ENCODE assay signal across 8 cellular contexts in the genomic region with DNA sequence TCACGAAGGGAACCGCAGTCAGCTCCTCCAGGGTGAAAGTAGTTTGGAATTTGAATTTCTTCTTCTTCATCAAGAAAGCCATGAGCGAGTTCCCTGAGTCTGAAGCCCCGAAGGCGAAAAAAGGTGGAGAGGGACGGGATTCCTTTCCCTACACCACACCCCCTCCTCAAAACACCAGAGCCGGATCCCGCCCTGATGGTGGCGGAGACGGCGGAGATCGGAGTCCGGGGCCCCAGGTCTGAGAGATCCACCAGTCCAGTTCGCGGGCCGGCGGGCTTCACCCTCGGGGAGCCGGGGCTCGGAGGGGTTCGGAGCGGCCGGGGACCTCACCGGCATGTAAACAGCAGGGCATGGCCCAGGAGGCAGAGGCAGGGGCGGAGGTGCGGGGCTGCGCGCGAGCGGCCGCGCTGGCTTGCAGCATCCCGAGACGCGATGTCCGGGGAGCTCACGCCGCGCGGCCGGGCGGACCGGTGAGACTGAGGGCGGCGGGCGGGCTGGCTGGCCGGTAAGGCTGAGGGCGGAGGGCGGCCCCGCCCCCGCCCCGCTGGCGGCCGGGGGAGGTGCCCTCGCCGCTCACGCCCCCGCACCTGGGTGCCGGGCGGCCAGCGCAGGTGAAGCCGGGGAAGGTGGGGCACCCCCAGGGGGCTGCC. TPM values are rescaled to one million over a fixed set of nuclear protein-coding genes. Genes with fewer than 3 reads are reported as not detected.
A peak's percentile ranks its signal among the peaks of the same experiment; 100 is the strongest.
DNase-seq lines count a peak whose midpoint lies in the region; FAIRE-seq and TF ChIP-seq lines count a peak whose summit lies in the region.

No MANE protein-coding gene starts in this region.

- peak overlapping the region; percentile 87 for H3K27ac Mint-ChIP-seq in activated naive CD4-positive, alpha-beta T cell treated with anti-CD3 and anti-CD28 coated beads for 36 hours

- intact Hi-C loops in activated naive CD4-positive, alpha-beta T cell treated with anti-CD3 and anti-CD28 coated beads for 36 hours (cut with micrococcal nuclease): loop anchor here (5.0 kb wide), 1 partner anchor 208 kb away; no protein-coding TSS in a partner anchor
- intact Hi-C loops in left ventricle myocardium inferior (cut with micrococcal nuclease): no loop called here

- no peaks in the 10 kb centered on the region for H3K9me3 Mint-ChIP-seq in activated naive CD4-positive, alpha-beta T cell treated with anti-CD3 and anti-CD28 coated beads for 36 hours

- CTCF ChIA-PET in activated naive CD4-positive, alpha-beta T cell treated with anti-CD3 and anti-CD28 coated beads for 36 hours (lab: Charles Lee): interaction anchor here (0.6 to 15.2 kb wide), 6 partner anchors 15 to 86 kb away, joined by 3 to 142 read pairs (median 46); no protein-coding TSS in a partner anchor

- TF ChIP-seq CTCF in HFF-Myc (IDR thresholded peaks at IDR 0.05; ENCODE audit: low read depth, low read length, missing control alignments) (no peak), left ventricle myocardium inferior (IDR thresholded peaks at IDR 0.05; ENCODE audit: borderline replicate concordance) (no peak), retinal pigment epithelial cell (conservative IDR thresholded peaks at IDR 0.05; ENCODE audit: low read depth, low read length) (no peak)

- H3K4me3 ChIP-seq in HFF-Myc (replicated peaks; ENCODE audit: low read depth, low read length) (peak overlapping the region; percentile 82), left ventricle myocardium inferior (peak overlapping the region; percentile 91), retinal pigment epithelial cell (ENCODE audit: low read length) (peak overlapping the region; percentile 83)

- peaks cover 82% of the 10 kb centered on the region for H3K4me1 ChIP-seq in left ventricle myocardium inferior

- DNase-seq in NCI-H1105 treated with DMSO at 0.1 percent for 48 hours (lab: John Stamatoyannopoulos, UW) (peak; percentile 22), NCI-H1105 (lab: John Stamatoyannopoulos, UW) (no peak), HFF-Myc (ENCODE audit: extremely low read depth, low read depth) (no peak), NCI-H510A (lab: John Stamatoyannopoulos, UW) (peak; percentile 58), left ventricle myocardium inferior (no peak), retinal pigment epithelial cell (ENCODE audit: low read depth) (no peak), RCC 7860 (ENCODE audit: low spot score) (no peak)
- peak; percentile 51 for DNase-seq in activated naive CD4-positive, alpha-beta T cell treated with anti-CD3 and anti-CD28 coated beads for 36 hours

- peak overlapping the region; percentile 94 for H3K4me3 Mint-ChIP-seq in activated naive CD4-positive, alpha-beta T cell treated with anti-CD3 and anti-CD28 coated beads for 36 hours

- no peaks in the 10 kb centered on the region for H3K36me3 ChIP-seq in left ventricle myocardium inferior

- peaks cover 51% of the 10 kb centered on the region for H3K4me1 Mint-ChIP-seq in activated naive CD4-positive, alpha-beta T cell treated with anti-CD3 and anti-CD28 coated beads for 36 hours (ENCODE audit: low read depth)

- no peaks in the 10 kb centered on the region for H3K9me3 ChIP-seq in left ventricle myocardium inferior (replicated peaks)

- peaks cover 32% of the 10 kb centered on the region for H3K36me3 Mint-ChIP-seq in activated naive CD4-positive, alpha-beta T cell treated with anti-CD3 and anti-CD28 coated beads for 36 hours (ENCODE audit: low read depth)

- H3K27ac ChIP-seq in left ventricle myocardium inferior (replicated peaks): peak overlapping the region; percentile 95

- no peaks in the 10 kb centered on the region for H3K27me3 ChIP-seq in left ventricle myocardium inferior (ENCODE audit: low read depth)

- no peaks in the 10 kb centered on the region for H3K27me3 Mint-ChIP-seq in activated naive CD4-positive, alpha-beta T cell treated with anti-CD3 and anti-CD28 coated beads for 36 hours (ENCODE audit: low read depth)

- no peak for FAIRE-seq in RCC 7860 (lab: Jason Lieb, UNC)

RNA-seq across cellular contexts. Expression of gene EEIG1, which starts 0.6 kb away (rescaled TPM):
- 10 to 100 TPM; 61.0 to 70.8 TPM for total RNA-seq in activated naive CD4-positive, alpha-beta T cell treated with anti-CD3 and anti-CD28 coated beads for 36 hours
- total RNA-seq in left ventricle myocardium inferior: 20.7 TPM

RNA-seq across cellular contexts. Expression of gene DPM2, which starts 42.5 kb away (rescaled TPM):
- 10 to 100 TPM; 41.6 to 43.4 TPM for total RNA-seq in activated naive CD4-positive, alpha-beta T cell treated with anti-CD3 and anti-CD28 coated beads for 36 hours
- 14.0 TPM for total RNA-seq in left ventricle myocardium inferior

RNA-seq across cellular contexts. Expression of gene PIP5KL1, which starts 49.6 kb away (rescaled TPM):
- 1 to 10 TPM; 1.1 to 1.8 TPM for total RNA-seq in activated naive CD4-positive, alpha-beta T cell treated with anti-CD3 and anti-CD28 coated beads for 36 hours
- total RNA-seq in left ventricle myocardium inferior: 0.85 TPM

Comparison
In these comparisons a context has a peak if more than half of its experiments do, and no peak if none do; other contexts are left out.
1. DNase-seq: peak in NCI-H1105 treated with DMSO at 0.1 percent for 48 hours (single experiment), NCI-H510A (single experiment) and activated naive CD4-positive, alpha-beta T cell treated with anti-CD3 and anti-CD28 coated beads for 36 hours (single experiment); none in NCI-H1105 (single experiment), HFF-Myc (single experiment), left ventricle myocardium inferior (single experiment), retinal pigment epithelial cell (single experiment) and RCC 7860 (single experiment).
2. Peak in every context shown above with its lines, with median percentiles within 50 percentile points of each other: H3K4me3 ChIP-seq.